Comparison of ENCODE assay signal across 8 cellular contexts in the genomic region with DNA sequence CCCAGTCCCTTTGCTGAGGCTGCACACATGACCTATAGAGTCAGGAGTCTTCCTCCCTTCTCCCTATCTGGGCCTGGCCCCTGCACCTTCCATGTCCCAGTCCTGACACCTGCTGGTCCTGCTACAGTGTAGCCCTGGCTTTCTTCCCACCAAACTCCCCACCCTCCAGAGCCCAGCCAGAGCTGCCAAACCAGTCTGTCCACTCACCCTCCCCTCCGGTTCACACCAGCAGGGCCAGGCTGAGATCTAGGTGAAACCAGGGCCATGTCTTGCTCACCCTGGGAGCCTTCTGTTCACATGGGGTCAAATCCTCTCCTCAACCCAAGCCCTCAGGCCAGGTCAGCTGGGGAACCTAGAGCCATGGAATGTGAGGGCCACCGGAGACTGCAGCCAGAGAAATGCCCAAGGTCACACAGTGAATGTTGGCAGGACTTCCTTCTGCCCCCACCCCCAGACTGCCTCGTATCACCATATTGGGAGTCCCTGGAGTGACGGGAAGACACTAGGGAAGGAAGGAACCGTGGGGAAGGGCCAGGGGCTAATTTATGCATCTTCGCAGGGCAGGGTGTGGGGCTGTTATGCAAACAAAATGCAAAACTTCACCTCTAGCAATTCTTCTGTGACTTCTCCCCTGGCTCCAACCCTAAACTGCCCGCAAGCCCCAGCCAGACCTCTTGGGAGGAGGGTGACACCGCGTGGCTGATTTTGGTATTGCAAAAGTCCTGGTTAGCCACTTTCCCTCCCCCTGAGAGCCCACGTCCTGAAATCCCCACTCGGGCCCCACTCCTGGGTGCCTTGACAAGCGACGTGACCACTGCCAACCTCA. TPM values are rescaled to one million over a fixed set of nuclear protein-coding genes. Genes with fewer than 3 reads are reported as not detected.
DNase-seq lines count a peak whose midpoint lies in the region; ATAC-seq, FAIRE-seq and TF ChIP-seq lines count a peak whose summit lies in the region.

No MANE protein-coding gene starts in this region.

- H3K4me3 ChIP-seq in AG09309 (ENCODE audit: control insufficient read depth, low read depth, low read length) (no peak overlapping the region), WI38 (ENCODE audit: low read depth, low read length) (no peak overlapping the region), kidney (ENCODE audit: low read length in 2 of 2) (peak overlapping the region in 1 of 2 donors; percentile 2)

- no peaks in the 10 kb centered on the region for H3K9me3 ChIP-seq in kidney (ENCODE audit: control insufficient read depth in 1 of 2, low read length in 2 of 2)

- no peak for DNase-seq in AG09309 (ENCODE audit: low read depth)
- DNase-seq in GM19239 (ENCODE audit: insufficient read length, low spot score) = peak; percentile 81
- DNase-seq in NCI-H1105 treated with DMSO at 0.1 percent for 48 hours (lab: John Stamatoyannopoulos, UW) = peak; percentile 35
- peak; percentile 50 for DNase-seq in cerebellar cortex (ENCODE audit: low spot score)
- peak; percentile 95 for DNase-seq in kidney
- peak; percentile 37 to 63 for DNase-seq in stimulated activated CD4-positive, alpha-beta T cell treated with anti-CD3 and anti-CD28 coated beads, Interleukin-15, amount 100 ng/mL, for 48 hours (ENCODE audit: low read depth in 2 of 2)

- H3K9ac ChIP-seq in kidney (ENCODE audit: low read length in 2 of 2) = peak overlapping the region; percentile 15 to 38

- TF ChIP-seq CTCF in AG09309 (IDR thresholded peaks at IDR 0.05; ENCODE audit: control insufficient read depth, insufficient read depth, low read depth, low read length, missing control alignments) (peak; percentile 93), WI38 (IDR thresholded peaks at IDR 0.05; ENCODE audit: low read depth, low read length) (peak; percentile 84), kidney (IDR thresholded peaks at IDR 0.05; ENCODE audit: borderline replicate concordance, extremely low read depth, insufficient read depth) (peak; percentile 95)

- no peak for ATAC-seq in HG03521 (IDR thresholded peaks at IDR 0.05; ENCODE audit: unreplicated experiment)

- no peaks in the 10 kb centered on the region for H3K36me3 ChIP-seq in kidney (ENCODE audit: control insufficient read depth in 1 of 2, insufficient read depth in 2 of 2, low read length in 2 of 2)

- H3K4me1 ChIP-seq in kidney (ENCODE audit: control insufficient read depth in 1 of 2, insufficient read depth in 1 of 2, low read depth in 1 of 2, low read length in 2 of 2) = peaks cover 9 to 25% of the 10 kb centered on the region in 2 donors

- H3K27ac ChIP-seq in kidney (ENCODE audit: low read depth in 2 of 2, low read length in 2 of 2) = peak overlapping the region; percentile 63 to 90

- intact Hi-C loops in kidney (cut with DNase I) = no loop called here

- FAIRE-seq in GM19239 (lab: Jason Lieb, UNC) (peak; percentile 77), kidney (lab: Jason Lieb, UNC) (no peak)

RNA-seq across cellular contexts. Expression of a gene that starts 14.6 kb away (rescaled TPM):
- 471 TPM for total RNA-seq in kidney
- 44.8 TPM for polyA plus RNA-seq in kidney (ENCODE audit: insufficient read depth, low read depth, low replicate concordance)
